9 cellular contexts compared by ENCODE assay signal in genomic region chr9:133619791-133620190, GRCh38. TPM values are rescaled to one million over a fixed set of nuclear protein-coding genes. Genes with fewer than 3 reads are reported as not detected.
A peak's percentile ranks its signal among the peaks of the same experiment; 100 is the strongest.
DNase-seq lines count a peak whose midpoint lies in the region; ATAC-seq, FAIRE-seq and TF ChIP-seq lines count a peak whose summit lies in the region.
"Had no signal": no experiment of that assay in that cellular context is flagged by ENCODE, and none has a peak within 500 bp of the region (broad histone marks: within the 10 kb centered on the region; RNA-seq: fewer than 3 reads in every experiment).

No MANE protein-coding gene starts in this region.

- peaks cover 16% of the 10 kb centered on the region for H3K27me3 Mint-ChIP-seq in T-helper 2 cell treated with Interferon-gamma antibody and Interleukin-4, amounts not matched to agents 5 μg/mL and 100 μg/mL, for 36 hours (ENCODE audit: low read depth)

- H3K9me3 Mint-ChIP-seq in T-helper 2 cell treated with Interferon-gamma antibody and Interleukin-4, amounts not matched to agents 5 μg/mL and 100 μg/mL, for 36 hours: no peaks in the 10 kb centered on the region

- peak overlapping the region; percentile 10 for H3K27ac Mint-ChIP-seq in T-helper 2 cell treated with Interferon-gamma antibody and Interleukin-4, amounts not matched to agents 5 μg/mL and 100 μg/mL, for 36 hours

- no peak for TF ChIP-seq POLR2A in GM12891 (IDR thresholded peaks at IDR 0.05; ENCODE audit: low read depth, low read length)

- no peaks in the 10 kb centered on the region for H3K36me3 Mint-ChIP-seq in T-helper 2 cell treated with Interferon-gamma antibody and Interleukin-4, amounts not matched to agents 5 μg/mL and 100 μg/mL, for 36 hours (ENCODE audit: low read depth)

- peaks cover 31% of the 10 kb centered on the region for H3K4me1 Mint-ChIP-seq in T-helper 2 cell treated with Interferon-gamma antibody and Interleukin-4, amounts not matched to agents 5 μg/mL and 100 μg/mL, for 36 hours (ENCODE audit: low read depth)
- H3K4me1 Mint-ChIP-seq: neural crest cell had no signal

- DNase-seq in GM12891 (ENCODE audit: insufficient read length, low spot score) (peak; percentile 56), NCI-H446 (lab: John Stamatoyannopoulos, UW) (no peak), DMS79 (lab: John Stamatoyannopoulos, UW) (no peak), NCI-H187 (lab: John Stamatoyannopoulos, UW) (no peak)
- DNase-seq in T-helper 2 cell treated with Interferon-gamma antibody and Interleukin-4, amounts not matched to agents 5 μg/mL and 100 μg/mL, for 36 hours (ENCODE audit: low spot score): peak; percentile 36
- DNase-seq in activated naive CD8-positive, alpha-beta T cell treated with anti-CD3 and anti-CD28 coated beads, Interleukin-2, amount 50 U/mL, for 16 hours (ENCODE audit: low read depth, low spot score): peak; percentile 12
- DNase-seq in stimulated activated CD4-positive, alpha-beta T cell treated with anti-CD3 and anti-CD28 coated beads, Interleukin-4, amount 100 ng/mL, for 48 hours (ENCODE audit: low read depth in 2 of 2): peak; percentile 13 to 19

- peak; percentile 87 for FAIRE-seq in GM12891 (lab: Jason Lieb, UNC)

- peak overlapping the region; percentile 46 for H3K4me3 Mint-ChIP-seq in T-helper 2 cell treated with Interferon-gamma antibody and Interleukin-4, amounts not matched to agents 5 μg/mL and 100 μg/mL, for 36 hours
- H3K4me3 Mint-ChIP-seq: neural crest cell had no signal

- ATAC-seq in HG03175 (IDR thresholded peaks at IDR 0.05; ENCODE audit: unreplicated experiment): no peak

TF ChIP-seq in GM12891, 5 proteins besides CTCF, POLR2A, EP300 and RAD21:
- no peak for TF ChIP-seq POU2F2 (IDR thresholded peaks at IDR 0.05; ENCODE audit: low read depth, low read length)
- TF ChIP-seq TAF1 (IDR thresholded peaks at IDR 0.05; ENCODE audit: low read depth, low read length): no peak
- TF ChIP-seq SPI1 (IDR thresholded peaks at IDR 0.05; ENCODE audit: low read depth, low read length): peak; percentile 69

RNA-seq across cellular contexts. Expression of gene FAM163B, which starts 10.6 kb away (rescaled TPM):
- polyA plus RNA-seq in GM12891 (2012; ENCODE audit: low read depth, missing spikeins): not detected

RNA-seq across cellular contexts. Expression of gene DBH, which starts 16.4 kb away (rescaled TPM):
- 0.05 TPM for polyA plus RNA-seq in GM12891 (2012; ENCODE audit: low read depth, missing spikeins)

Comparison
In these comparisons a context has a peak if more than half of its experiments do, and no peak if none do; other contexts are left out.
1. DNase-seq: peak in GM12891 (single experiment), T-helper 2 cell treated with Interferon-gamma antibody and Interleukin-4, amounts not matched to agents 5 μg/mL and 100 μg/mL, for 36 hours (single experiment), activated naive CD8-positive, alpha-beta T cell treated with anti-CD3 and anti-CD28 coated beads, Interleukin-2, amount 50 U/mL, for 16 hours (single experiment) and stimulated activated CD4-positive, alpha-beta T cell treated with anti-CD3 and anti-CD28 coated beads, Interleukin-4, amount 100 ng/mL, for 48 hours (2 of 2); none in NCI-H446 (0 of 2), DMS79 (single experiment) and NCI-H187 (0 of 2).